In the genomic region with DNA sequence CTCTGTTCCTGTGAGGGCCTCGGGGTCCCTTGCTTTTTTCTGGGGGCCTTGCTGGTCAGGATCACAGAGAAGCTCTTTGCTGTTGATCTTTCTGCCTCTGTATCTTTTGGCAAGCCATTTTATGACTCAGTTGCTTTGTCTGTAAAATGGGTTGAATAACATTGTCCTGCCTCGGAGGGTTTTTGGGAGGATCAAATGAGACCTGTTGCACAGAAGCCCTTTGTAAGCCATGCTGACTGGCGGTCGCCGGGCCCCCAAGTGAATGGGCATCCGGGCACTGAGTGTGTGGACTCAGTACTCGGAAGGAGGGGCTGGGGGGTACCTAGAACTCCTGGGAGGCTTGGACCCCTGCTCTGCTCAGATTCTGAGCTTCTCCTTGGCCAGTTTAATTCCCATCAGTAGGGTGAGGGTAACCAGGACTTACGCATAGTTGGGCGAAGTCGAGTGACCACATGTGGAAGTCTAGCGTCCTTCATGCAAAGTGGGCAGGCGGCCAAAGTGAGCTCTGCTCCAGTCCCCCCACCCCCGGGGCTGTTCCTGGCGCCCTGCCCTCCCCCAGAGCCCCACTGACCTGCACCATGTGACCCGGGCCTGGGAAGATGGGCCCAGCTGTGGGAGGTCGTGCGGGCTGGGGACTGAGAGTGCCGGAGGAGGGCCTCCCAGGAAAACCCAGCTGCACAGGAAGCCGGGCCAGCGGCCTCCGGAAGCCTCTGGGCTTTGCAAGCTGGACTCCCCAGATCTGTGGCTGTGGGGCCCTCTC, we compare ENCODE assay signal across 8 cellular contexts.
A peak's percentile ranks its signal among the peaks of the same experiment; 100 is the strongest.
DNase-seq lines count a peak whose midpoint lies in the region; ATAC-seq and TF ChIP-seq lines count a peak whose summit lies in the region.

No MANE protein-coding gene starts in this region.

- no peak for ATAC-seq in activated CD8-positive, alpha-beta memory T cell treated with anti-CD3 and anti-CD28 coated beads, Interleukin-2, amount 10 ng/mL, durations not matched to agents 7 days and 5 days
- no peak for ATAC-seq in HG02588 (IDR thresholded peaks at IDR 0.05; ENCODE audit: unreplicated experiment)

- TF ChIP-seq CTCF in RWPE1 (conservative IDR thresholded peaks at IDR 0.05; ENCODE audit: low read depth): no peak

- H3K9me3 Mint-ChIP-seq in activated CD8-positive, alpha-beta memory T cell treated with anti-CD3 and anti-CD28 coated beads, Interleukin-2, amount 10 ng/mL, durations not matched to agents 7 days and 5 days (ENCODE audit: low read depth): no peaks in the 10 kb centered on the region
- H3K9me3 Mint-ChIP-seq in activated T-helper 2 cell treated with anti-CD3 and anti-CD28 coated beads, Interferon-gamma antibody, Interleukin-2, Interleukin-4, amounts not matched to agents 10 μg/mL and 5 μg/mL and 100 μg/mL, durations not matched to agents 14 hours and 24 hours and 36 hours: no peaks in the 10 kb centered on the region

- no peak overlapping the region for H3K27ac Mint-ChIP-seq in activated CD8-positive, alpha-beta memory T cell treated with anti-CD3 and anti-CD28 coated beads, Interleukin-2, amount 10 ng/mL, durations not matched to agents 7 days and 5 days
- no peak overlapping the region for H3K27ac Mint-ChIP-seq in activated T-helper 2 cell treated with anti-CD3 and anti-CD28 coated beads, Interferon-gamma antibody, Interleukin-2, Interleukin-4, amounts not matched to agents 10 μg/mL and 5 μg/mL and 100 μg/mL, durations not matched to agents 14 hours and 24 hours and 36 hours

- H3K36me3 Mint-ChIP-seq in activated CD8-positive, alpha-beta memory T cell treated with anti-CD3 and anti-CD28 coated beads, Interleukin-2, amount 10 ng/mL, durations not matched to agents 7 days and 5 days: peaks cover 3% of the 10 kb centered on the region
- H3K36me3 Mint-ChIP-seq in activated T-helper 2 cell treated with anti-CD3 and anti-CD28 coated beads, Interferon-gamma antibody, Interleukin-2, Interleukin-4, amounts not matched to agents 10 μg/mL and 5 μg/mL and 100 μg/mL, durations not matched to agents 14 hours and 24 hours and 36 hours (ENCODE audit: low read depth): peaks cover 24% of the 10 kb centered on the region

- POLR2A ChIA-PET in RWPE1 (lab: Yijun Ruan, JAX; ENCODE audit: low non-redundant PET): interaction anchor here (0.6 kb wide), 1 partner anchor 14 kb away, joined by 3 read pairs; no protein-coding TSS in a partner anchor

- no peak overlapping the region for H3K4me3 Mint-ChIP-seq in activated CD8-positive, alpha-beta memory T cell treated with anti-CD3 and anti-CD28 coated beads, Interleukin-2, amount 10 ng/mL, durations not matched to agents 7 days and 5 days
- H3K4me3 Mint-ChIP-seq in activated T-helper 2 cell treated with anti-CD3 and anti-CD28 coated beads, Interferon-gamma antibody, Interleukin-2, Interleukin-4, amounts not matched to agents 10 μg/mL and 5 μg/mL and 100 μg/mL, durations not matched to agents 14 hours and 24 hours and 36 hours (ENCODE audit: low read depth): no peak overlapping the region

- intact Hi-C loops in activated T-helper 2 cell treated with anti-CD3 and anti-CD28 coated beads, Interferon-gamma antibody, Interleukin-2, Interleukin-4, amounts not matched to agents 10 μg/mL and 5 μg/mL and 100 μg/mL, durations not matched to agents 14 hours and 24 hours and 36 hours (cut with micrococcal nuclease): no loop called here

- H3K4me1 Mint-ChIP-seq in activated CD8-positive, alpha-beta memory T cell treated with anti-CD3 and anti-CD28 coated beads, Interleukin-2, amount 10 ng/mL, durations not matched to agents 7 days and 5 days: peaks cover 53% of the 10 kb centered on the region
- H3K4me1 Mint-ChIP-seq in activated T-helper 2 cell treated with anti-CD3 and anti-CD28 coated beads, Interferon-gamma antibody, Interleukin-2, Interleukin-4, amounts not matched to agents 10 μg/mL and 5 μg/mL and 100 μg/mL, durations not matched to agents 14 hours and 24 hours and 36 hours (ENCODE audit: low read depth): peaks cover 56% of the 10 kb centered on the region

- DNase-seq in Ammon's horn (ENCODE audit: low spot score) (peak; percentile 82), RWPE1 (ENCODE audit: low spot score) (no peak), fibroblast of the conjunctiva (ENCODE audit: low read depth) (peak; percentile 98), non-pigmented ciliary epithelial cell (ENCODE audit: low read depth) (peak; percentile 75), NCI-H2029 treated with DMSO at 0.1 percent for 48 hours (lab: John Stamatoyannopoulos, UW) (no peak)
- DNase-seq in activated CD8-positive, alpha-beta memory T cell treated with anti-CD3 and anti-CD28 coated beads, Interleukin-2, amount 10 ng/mL, durations not matched to agents 7 days and 5 days: no peak
- no peak for DNase-seq in activated T-helper 2 cell treated with anti-CD3 and anti-CD28 coated beads, Interferon-gamma antibody, Interleukin-2, Interleukin-4, amounts not matched to agents 10 μg/mL and 5 μg/mL and 100 μg/mL, durations not matched to agents 14 hours and 24 hours and 36 hours (ENCODE audit: low spot score)

- H3K27me3 Mint-ChIP-seq in activated CD8-positive, alpha-beta memory T cell treated with anti-CD3 and anti-CD28 coated beads, Interleukin-2, amount 10 ng/mL, durations not matched to agents 7 days and 5 days: no peaks in the 10 kb centered on the region
- H3K27me3 Mint-ChIP-seq in activated T-helper 2 cell treated with anti-CD3 and anti-CD28 coated beads, Interferon-gamma antibody, Interleukin-2, Interleukin-4, amounts not matched to agents 10 μg/mL and 5 μg/mL and 100 μg/mL, durations not matched to agents 14 hours and 24 hours and 36 hours (ENCODE audit: low read depth): no peaks in the 10 kb centered on the region

- CTCF ChIA-PET in RWPE1 (lab: Yijun Ruan, JAX): interaction anchor here (0.5 to 1.6 kb wide), 4 partner anchors 70 to 337 kb away, joined by 3 to 5 read pairs (median 4); no protein-coding TSS in a partner anchor
- CTCF ChIA-PET in activated CD8-positive, alpha-beta memory T cell treated with anti-CD3 and anti-CD28 coated beads, Interleukin-2, amount 10 ng/mL, durations not matched to agents 7 days and 5 days (lab: Charles Lee): interaction anchor here (0.9 to 6.9 kb wide), 11 partner anchors 10 to 94 kb away, joined by 3 to 33 read pairs (median 4); no protein-coding TSS in a partner anchor

- peak overlapping the region; percentile 98 for H3K27ac ChIP-seq in RWPE1

Comparison
In these comparisons a context has a peak if more than half of its experiments do, and no peak if none do; other contexts are left out.
1. DNase-seq: peak in Ammon's horn (single experiment), fibroblast of the conjunctiva (single experiment) and non-pigmented ciliary epithelial cell (single experiment); none in RWPE1 (single experiment), activated CD8-positive, alpha-beta memory T cell treated with anti-CD3 and anti-CD28 coated beads, Interleukin-2, amount 10 ng/mL, durations not matched to agents 7 days and 5 days (single experiment), NCI-H2029 treated with DMSO at 0.1 percent for 48 hours (single experiment) and activated T-helper 2 cell treated with anti-CD3 and anti-CD28 coated beads, Interferon-gamma antibody, Interleukin-2, Interleukin-4, amounts not matched to agents 10 μg/mL and 5 μg/mL and 100 μg/mL, durations not matched to agents 14 hours and 24 hours and 36 hours (single experiment).